ENCODE assay signal across 10 cellular contexts in genomic region chrX:68945603-68946228, GRCh38.
DNase-seq lines count a peak whose midpoint lies in the region; ATAC-seq and TF ChIP-seq lines count a peak whose summit lies in the region.
"Had no signal": no experiment of that assay in that cellular context is flagged by ENCODE, and none has a peak within 500 bp of the region (broad histone marks: within the 10 kb centered on the region; RNA-seq: fewer than 3 reads in every experiment).

No MANE protein-coding gene starts in this region.

- H3K9me3 ChIP-seq in aorta (ENCODE audit: control insufficient read depth, low read length), result no peaks in the 10 kb centered on the region

- no peak overlapping the region for H3K4me3 Mint-ChIP-seq in WTC11
- H3K4me3 Mint-ChIP-seq: dendritic cell treated with granulocyte-macrophage colony-stimulating factor and Interleukin-4, amounts not matched to agents 40 ng/mL and 50 ng/mL, for 4 days had no signal

- H3K36me3 ChIP-seq in kidney epithelial cell (ENCODE audit: control insufficient read depth, insufficient read depth, low read length), result no peaks in the 10 kb centered on the region
- H3K36me3 ChIP-seq in aorta (ENCODE audit: control insufficient read depth in 1 of 2, insufficient read depth in 2 of 2, low read length in 1 of 2), result no peaks in the 10 kb centered on the region

- no peak overlapping the region for H3K27ac Mint-ChIP-seq in WTC11
- H3K27ac Mint-ChIP-seq: dendritic cell treated with granulocyte-macrophage colony-stimulating factor and Interleukin-4, amounts not matched to agents 40 ng/mL and 50 ng/mL, for 4 days had no signal

- DNase-seq in AG09309 (ENCODE audit: low read depth) (no peak), H4 (ENCODE audit: low spot score) (peak; percentile 79), WTC11 (ENCODE audit: low spot score) (peak; percentile 64), kidney epithelial cell (ENCODE audit: low read depth) (no peak), aorta (no peak), LoVo (ENCODE audit: low spot score) (no peak)
- DNase-seq: NCI-H1417 had no signal

- CTCF ChIA-PET in WTC11 (lab: Charles Lee), result interaction anchor here (0.5 to 2.3 kb wide), 7 partner anchors 32 to 674 kb away, joined by 3 to 23 read pairs (median 3); partner anchors contain the start of gene EFNB1

- WGBS in aorta, 2 donors, result 59 to 70% methylated on average over 10 of the region's 10 CpGs

- no peaks in the 10 kb centered on the region for H3K36me3 Mint-ChIP-seq in WTC11

- no peaks in the 10 kb centered on the region for H3K9me3 Mint-ChIP-seq in WTC11
- H3K9me3 Mint-ChIP-seq: dendritic cell treated with granulocyte-macrophage colony-stimulating factor and Interleukin-4, amounts not matched to agents 40 ng/mL and 50 ng/mL, for 4 days had no signal

- H3K27ac ChIP-seq in aorta (ENCODE audit: low read depth in 1 of 2, low read length in 2 of 2), result no peak overlapping the region

- POLR2A ChIA-PET in WTC11 (lab: Charles Lee), result no interaction called here

- H3K27me3 ChIP-seq in kidney epithelial cell (ENCODE audit: control insufficient read depth, insufficient read depth, low read length) (no peaks in the 10 kb centered on the region), aorta (ENCODE audit: control insufficient read depth in 1 of 2, insufficient read depth in 2 of 2, low read length in 1 of 2) (no peaks in the 10 kb centered on the region)

- no peaks in the 10 kb centered on the region for H3K4me1 Mint-ChIP-seq in WTC11

- ATAC-seq in WTC11, result peak; percentile 89
- no peak for ATAC-seq in aorta (ENCODE audit: low FRiP score)
- no peak for ATAC-seq in HG03097 (IDR thresholded peaks at IDR 0.05; ENCODE audit: low FRiP score, unreplicated experiment)
- ATAC-seq in GM21381 (IDR thresholded peaks at IDR 0.05; ENCODE audit: unreplicated experiment), result no peak

- intact Hi-C loops in aorta (cut with DNase I), result no loop called here

- H3K4me1 ChIP-seq in aorta (ENCODE audit: control insufficient read depth in 1 of 2, insufficient read depth in 2 of 2, low read length in 2 of 2), result no peaks in the 10 kb centered on the region

- H3K4me3 ChIP-seq in AG09309 (ENCODE audit: control insufficient read depth, low read depth, low read length) (no peak overlapping the region), kidney epithelial cell (ENCODE audit: low read depth, low read length) (no peak overlapping the region), aorta (ENCODE audit: low read length in 2 of 2) (no peak overlapping the region)

- TF ChIP-seq CTCF in AG09309 (IDR thresholded peaks at IDR 0.05; ENCODE audit: control insufficient read depth, insufficient read depth, low read depth, low read length, missing control alignments) (peak; percentile 52), WTC11 (IDR thresholded peaks at IDR 0.05) (0 out of 2 replicates have a peak, but pooled peaks have one; percentile 24), kidney epithelial cell (IDR thresholded peaks at IDR 0.05; ENCODE audit: insufficient read depth, low read length, poor library complexity, severe bottlenecking) (peak; percentile 27)

- H3K27me3 Mint-ChIP-seq in WTC11 (ENCODE audit: low read depth), result peaks cover 3% of the 10 kb centered on the region; the same call in 1 of the 2 replicates
- H3K27me3 Mint-ChIP-seq: dendritic cell treated with granulocyte-macrophage colony-stimulating factor and Interleukin-4, amounts not matched to agents 40 ng/mL and 50 ng/mL, for 4 days had no signal

TF ChIP-seq in WTC11, 78 proteins besides CTCF, POLR2A, EP300 and RAD21:
- TF ChIP-seq ZNF121 (CRISPR knock-in tag; IDR thresholded peaks at IDR 0.05), result no peak
- TF ChIP-seq SP1 (CRISPR knock-in tag; conservative IDR thresholded peaks at IDR 0.05), result no peak
- TF ChIP-seq IRF2 (CRISPR knock-in tag; IDR thresholded peaks at IDR 0.05; ENCODE audit: borderline replicate concordance, low read depth), result no peak
- no peak for TF ChIP-seq ATF1 (CRISPR knock-in tag; IDR thresholded peaks at IDR 0.05)
- no peak for TF ChIP-seq NR2C2 (CRISPR knock-in tag; IDR thresholded peaks at IDR 0.05)
- TF ChIP-seq HMGA2 (CRISPR knock-in tag; IDR thresholded peaks at IDR 0.05), result no peak
- TF ChIP-seq NR1H2 (CRISPR knock-in tag; IDR thresholded peaks at IDR 0.05), result no peak

Comparison
In these comparisons a context has a peak if more than half of its experiments do, and no peak if none do; other contexts are left out.
1. DNase-seq: peak in H4 (single experiment) and WTC11 (single experiment); none in AG09309 (single experiment), kidney epithelial cell (single experiment), aorta (0 of 2) and LoVo (single experiment).
2. Peak in every context shown above with its lines, with median percentiles within 50 percentile points of each other: CTCF ChIP-seq.